Comparison of ENCODE assay signal across 28 cellular contexts in genomic region chr4:73725499-73725898, GRCh38. TPM values are rescaled to one million over a fixed set of nuclear protein-coding genes. Genes with fewer than 3 reads are reported as not detected.
A peak's percentile ranks its signal among the peaks of the same experiment; 100 is the strongest.
DNase-seq lines count a peak whose midpoint lies in the region; ATAC-seq and TF ChIP-seq lines count a peak whose summit lies in the region.
"Had no signal": no experiment of that assay in that cellular context is flagged by ENCODE, and none has a peak within 500 bp of the region (broad histone marks: within the 10 kb centered on the region; RNA-seq: fewer than 3 reads in every experiment).

No MANE protein-coding gene starts in this region.

- no peaks in the 10 kb centered on the region for H3K9me2 ChIP-seq in PC-3 (replicated peaks; ENCODE audit: low read length)

- H3K9ac ChIP-seq in PC-3 (ENCODE audit: low read length) (peak overlapping the region; percentile 79), adipocyte (ENCODE audit: low read length) (peak overlapping the region; percentile 40), smooth muscle cell (ENCODE audit: low read depth) (peak overlapping the region; percentile 54)
- H3K9ac ChIP-seq: BLaER1 had no signal

- intact Hi-C loops in PC-3 (cut with micrococcal nuclease) (loop anchor here (5.0 kb wide), 2 partner anchors 117 to 312 kb away; partner anchors contain the start of gene CXCL3), prostate gland (cut with DNase I) (no loop called here)

- TF ChIP-seq CTCF in PC-3 (conservative IDR thresholded peaks at IDR 0.05; ENCODE audit: low read depth, low read length) (no peak), foreskin keratinocyte (conservative IDR thresholded peaks at IDR 0.05) (no peak), smooth muscle cell (IDR thresholded peaks at IDR 0.05; ENCODE audit: borderline replicate concordance, insufficient read depth, poor library complexity, severe bottlenecking) (no peak), prostate gland (IDR thresholded peaks at IDR 0.05) (no peak)

- H3K79me2 ChIP-seq in PC-3 (ENCODE audit: low read length) (no peaks in the 10 kb centered on the region), smooth muscle cell (ENCODE audit: low read depth) (no peaks in the 10 kb centered on the region)

- no peak for TF ChIP-seq POLR2A in prostate gland (IDR thresholded peaks at IDR 0.05)

- H3K4me1 ChIP-seq in PC-3 (ENCODE audit: insufficient read depth, low read length) (peaks cover 90% of the 10 kb centered on the region), adipocyte (ENCODE audit: control insufficient read depth, insufficient read depth, low read length) (peaks cover 40% of the 10 kb centered on the region), foreskin keratinocyte (peaks cover 33% of the 10 kb centered on the region), smooth muscle cell (ENCODE audit: low read depth) (peaks cover 10% of the 10 kb centered on the region), prostate gland (replicated peaks) (no peaks in the 10 kb centered on the region)
- H3K4me1 ChIP-seq: BLaER1, gastrocnemius medialis, right lobe of liver had no signal

- peak overlapping the region; percentile 97 for H3K27ac ChIP-seq in PC-3 (ENCODE audit: low read length)
- H3K27ac ChIP-seq in foreskin keratinocyte, result peak overlapping the region; percentile 70
- peak overlapping the region; percentile 91 for H3K27ac ChIP-seq in smooth muscle cell (ENCODE audit: low read depth)
- no peak overlapping the region for H3K27ac ChIP-seq in prostate gland
- H3K27ac ChIP-seq: BLaER1, coronary artery, gastrocnemius medialis, right lobe of liver, tibial artery had no signal

- H3K4me3 ChIP-seq in PC-3 (ENCODE audit: low read length) (no peak overlapping the region), adipocyte (ENCODE audit: low read length) (no peak overlapping the region), smooth muscle cell (no peak overlapping the region), prostate gland (no peak overlapping the region)
- H3K4me3 ChIP-seq: BLaER1, coronary artery, gastrocnemius medialis, GM12878, right lobe of liver, tibial artery had no signal

- H4K20me1 ChIP-seq in PC-3 (ENCODE audit: low read length), result no peaks in the 10 kb centered on the region
- no peaks in the 10 kb centered on the region for H4K20me1 ChIP-seq in smooth muscle cell (ENCODE audit: low read depth)
- H4K20me1 ChIP-seq: BLaER1 had no signal

- 84% methylated on average over 4 of the region's 4 CpGs for WGBS in smooth muscle cell (ENCODE audit: low lambda C conversion rate)
- 96% methylated on average over 4 of the region's 4 CpGs for WGBS in prostate gland

- no peak for DNase-seq in PC-3
- no peak for DNase-seq in adipocyte (ENCODE audit: low read depth)
- no peak for DNase-seq in foreskin keratinocyte
- no peak for DNase-seq in smooth muscle cell (lab: John Stamatoyannopoulos, UW; ENCODE audit: unreplicated experiment)
- no peak for DNase-seq in prostate gland (ENCODE audit: low spot score)
- DNase-seq in iPS-NIHi11 (ENCODE audit: low spot score), result no peak
- no peak for DNase-seq in DMS79 treated with DMSO at 0.1 percent for 48 hours (lab: John Stamatoyannopoulos, UW)
- DNase-seq: activated CD4-positive, alpha-beta T cell treated with anti-CD3 and anti-CD28 coated beads, Interleukin-2, amount 10 ng/mL, durations not matched to agents 7 days and 5 days; activated effector memory CD4-positive, alpha-beta T cell treated with anti-CD3 and anti-CD28 coated beads, Interleukin-2, amount 50 U/mL, for 16 hours; activated naive CD8-positive, alpha-beta T cell treated with anti-CD3 and anti-CD28 coated beads for 36 hours; activated T-cell treated with anti-CD3 and anti-CD28 coated beads, Interleukin-2, amount 50 U/mL, for 24 hours; aorta; DMS153; effector memory CD4-positive, alpha-beta T cell; gastrocnemius medialis; hippocampal formation; immature natural killer cell; left colon; NCI-H1436; NCI-H2081 treated with DMSO at 0.1 percent for 48 hours; NCI-H526 treated with DMSO at 0.1 percent for 48 hours; right lobe of liver; SHP77 treated with DMSO at 0.1 percent for 48 hours; stimulated activated CD4-positive, alpha-beta T cell treated with anti-CD3 and anti-CD28 coated beads, Interleukin-4, amount 100 ng/mL, for 24 hours; tibial artery had no signal

- BruUV-seq in PC-3 (replicated peaks; lab: Mats Ljungman, UMichigan), result no TSS peak

- peaks cover 27% of the 10 kb centered on the region for H3F3A ChIP-seq in PC-3 (ENCODE audit: low read length, unreplicated experiment)
- H3F3A ChIP-seq in smooth muscle cell (ENCODE audit: low read depth), result no peaks in the 10 kb centered on the region

- H3K4me2 ChIP-seq in PC-3 (ENCODE audit: low read length), result peak overlapping the region; percentile 27; the same call in 1 of the 2 replicates
- H3K4me2 ChIP-seq in smooth muscle cell, result peak overlapping the region; percentile 67
- H3K4me2 ChIP-seq: BLaER1 had no signal

- no peaks in the 10 kb centered on the region for H3K27me3 ChIP-seq in PC-3 (ENCODE audit: low read length)
- no peaks in the 10 kb centered on the region for H3K27me3 ChIP-seq in adipocyte (replicated peaks; ENCODE audit: control insufficient read depth, insufficient read depth, low read length)
- H3K27me3 ChIP-seq in foreskin keratinocyte, result no peaks in the 10 kb centered on the region
- H3K27me3 ChIP-seq in smooth muscle cell (ENCODE audit: low read depth), result no peaks in the 10 kb centered on the region
- H3K27me3 ChIP-seq in prostate gland (replicated peaks; ENCODE audit: insufficient read depth), result no peaks in the 10 kb centered on the region
- H3K27me3 ChIP-seq: BLaER1, gastrocnemius medialis, right lobe of liver, tibial artery had no signal

- POLR2A ChIA-PET in PC-3 (lab: Charles Lee; ENCODE audit: unreplicated experiment), result no interaction called here

- H3K9me3 ChIP-seq in PC-3 (ENCODE audit: low read length) (no peaks in the 10 kb centered on the region), adipocyte (ENCODE audit: control insufficient read depth, low read length) (no peaks in the 10 kb centered on the region), smooth muscle cell (replicated peaks; ENCODE audit: low read depth) (no peaks in the 10 kb centered on the region), prostate gland (no peaks in the 10 kb centered on the region)
- H3K9me3 ChIP-seq: BLaER1, gastrocnemius medialis, right lobe of liver, tibial artery had no signal

- CTCF ChIA-PET in PC-3 (lab: Charles Lee), result interaction anchor here (0.6 to 0.8 kb wide), 3 partner anchors 43 to 139 kb away, joined by 3 read pairs; no protein-coding TSS in a partner anchor

- H3K36me3 ChIP-seq in PC-3 (ENCODE audit: low read depth, low read length) (no peaks in the 10 kb centered on the region), adipocyte (ENCODE audit: control insufficient read depth, insufficient read depth, low read length, severe bottlenecking) (no peaks in the 10 kb centered on the region), smooth muscle cell (ENCODE audit: low read depth) (no peaks in the 10 kb centered on the region), prostate gland (no peaks in the 10 kb centered on the region)
- H3K36me3 ChIP-seq: BLaER1, gastrocnemius medialis, right lobe of liver, tibial artery had no signal

- H2AFZ ChIP-seq in PC-3 (ENCODE audit: low read length) (no peak overlapping the region), smooth muscle cell (ENCODE audit: low read depth) (peak overlapping the region; percentile 28)

- ATAC-seq in PC-3 (no peak), foreskin keratinocyte (no peak)
- ATAC-seq: GM12878, left colon had no signal

RNA-seq across cellular contexts. Expression of gene CXCL8, which starts 14.9 kb away (rescaled TPM):
- total RNA-seq in PC-3 (2014; rRNA removed) (360 and 477 TPM in 2 replicates), foreskin keratinocyte (2.5 and 2.9 TPM in 2 replicates), smooth muscle cell (28.7 and 37.9 TPM in 2 replicates), prostate gland (10 to 100 TPM in 1 of 2 donors, not detected in 1; 15.2 TPM)
- polyA plus RNA-seq in foreskin keratinocyte (1.0 and 1.5 TPM in 2 replicates), smooth muscle cell (8.7 and 10.2 TPM in 2 replicates)

Comparison
In these comparisons a context has a peak if more than half of its experiments do, and no peak if none do; other contexts are left out.
1. H3K27ac ChIP-seq: peak in PC-3 (single experiment), foreskin keratinocyte (single experiment) and smooth muscle cell (single experiment); none in prostate gland (0 of 2).
2. Peak in every context shown above with its lines, with median percentiles within 50 percentile points of each other: H3K9ac ChIP-seq.